Comparison of ENCODE assay signal across 8 cellular contexts in genomic region chr3:66938338-66938963, GRCh38. TPM values are rescaled to one million over a fixed set of nuclear protein-coding genes. Genes with fewer than 3 reads are reported as not detected.
DNase-seq lines count a peak whose midpoint lies in the region; ATAC-seq, FAIRE-seq and TF ChIP-seq lines count a peak whose summit lies in the region.

No MANE protein-coding gene starts in this region.

- H3K4me1 ChIP-seq in CD8-positive, alpha-beta T cell (ENCODE audit: insufficient read depth, low read length): no peaks in the 10 kb centered on the region
- no peaks in the 10 kb centered on the region for H3K4me1 ChIP-seq in pancreas

- POLR2A ChIA-PET in CD8-positive, alpha-beta T cell (lab: Charles Lee): no interaction called here
- POLR2A ChIA-PET in activated CD4-positive, alpha-beta memory T cell treated with anti-CD3 and anti-CD28 coated beads, Interleukin-2, amount 10 ng/mL, durations not matched to agents 7 days and 5 days (lab: Charles Lee): no interaction called here

- H3K27ac ChIP-seq in CD8-positive, alpha-beta T cell (ENCODE audit: low read depth, low read length): no peak overlapping the region
- H3K27ac ChIP-seq in pancreas: no peak overlapping the region

- no peaks in the 10 kb centered on the region for H3K9me3 ChIP-seq in CD8-positive, alpha-beta T cell (ENCODE audit: low read length)
- no peaks in the 10 kb centered on the region for H3K9me3 ChIP-seq in pancreas

- WGBS in pancreas, 2 donors: 8 to 10% methylated on average over 5 of the region's 5 CpGs

- no peak overlapping the region for H3K27ac Mint-ChIP-seq in CD8-positive, alpha-beta T cell
- no peak overlapping the region for H3K27ac Mint-ChIP-seq in activated CD4-positive, alpha-beta memory T cell treated with anti-CD3 and anti-CD28 coated beads, Interleukin-2, amount 10 ng/mL, durations not matched to agents 7 days and 5 days

- no peak overlapping the region for H3K4me3 ChIP-seq in CD8-positive, alpha-beta T cell (ENCODE audit: low read depth, low read length)
- no peak overlapping the region for H3K4me3 ChIP-seq in pancreas

- ATAC-seq in CD8-positive, alpha-beta T cell: no peak
- ATAC-seq in GM18517 (IDR thresholded peaks at IDR 0.05; ENCODE audit: unreplicated experiment): peak; percentile 87
- peak; percentile 80 for ATAC-seq in HG03159 (IDR thresholded peaks at IDR 0.05; ENCODE audit: unreplicated experiment)
- peak; percentile 64 to 94 (median 92) for ATAC-seq in pancreas
- ATAC-seq in HG03095 (IDR thresholded peaks at IDR 0.05; ENCODE audit: unreplicated experiment): no peak

- intact Hi-C loops in CD8-positive, alpha-beta T cell (cut with DNase I, micrococcal nuclease): loop anchor here (1.0 to 10.0 kb wide), 4 partner anchors 446 to 1955 kb away; no protein-coding TSS in a partner anchor
- intact Hi-C loops in pancreas (cut with DNase I): no loop called here

- H3K4me3 Mint-ChIP-seq in CD8-positive, alpha-beta T cell: no peak overlapping the region
- H3K4me3 Mint-ChIP-seq in activated CD4-positive, alpha-beta memory T cell treated with anti-CD3 and anti-CD28 coated beads, Interleukin-2, amount 10 ng/mL, durations not matched to agents 7 days and 5 days: no peak overlapping the region

- H3K9me3 Mint-ChIP-seq in CD8-positive, alpha-beta T cell: no peaks in the 10 kb centered on the region
- H3K9me3 Mint-ChIP-seq in activated CD4-positive, alpha-beta memory T cell treated with anti-CD3 and anti-CD28 coated beads, Interleukin-2, amount 10 ng/mL, durations not matched to agents 7 days and 5 days: no peaks in the 10 kb centered on the region

- H3K27me3 ChIP-seq in CD8-positive, alpha-beta T cell (ENCODE audit: insufficient read depth, low read length): no peaks in the 10 kb centered on the region
- no peaks in the 10 kb centered on the region for H3K27me3 ChIP-seq in pancreas

- DNase-seq in CD8-positive, alpha-beta T cell: peak in 4 of 7 experiments; percentile 1 to 17 (median 11)
- DNase-seq in NCI-H446 (lab: John Stamatoyannopoulos, UW) (peak; percentile 3 to 51), globus pallidus (ENCODE audit: low spot score) (peak; percentile 71), pancreas (peak in 2 of 6 donors; percentile 7 to 33)
- DNase-seq in activated CD4-positive, alpha-beta memory T cell treated with anti-CD3 and anti-CD28 coated beads, Interleukin-2, amount 10 ng/mL, durations not matched to agents 7 days and 5 days: peak; percentile 26

- H3K4me1 Mint-ChIP-seq in CD8-positive, alpha-beta T cell (ENCODE audit: low read depth): no peaks in the 10 kb centered on the region
- H3K4me1 Mint-ChIP-seq in activated CD4-positive, alpha-beta memory T cell treated with anti-CD3 and anti-CD28 coated beads, Interleukin-2, amount 10 ng/mL, durations not matched to agents 7 days and 5 days: no peaks in the 10 kb centered on the region

- FAIRE-seq in pancreas (lab: Jason Lieb, UNC): peak; percentile 20

- no peaks in the 10 kb centered on the region for H3K36me3 ChIP-seq in CD8-positive, alpha-beta T cell (ENCODE audit: insufficient read depth, low read length)
- no peaks in the 10 kb centered on the region for H3K36me3 ChIP-seq in pancreas

- peaks cover 29% of the 10 kb centered on the region for H3K27me3 Mint-ChIP-seq in CD8-positive, alpha-beta T cell (ENCODE audit: low read depth)
- H3K27me3 Mint-ChIP-seq in activated CD4-positive, alpha-beta memory T cell treated with anti-CD3 and anti-CD28 coated beads, Interleukin-2, amount 10 ng/mL, durations not matched to agents 7 days and 5 days: peaks cover 10% of the 10 kb centered on the region

- CTCF ChIA-PET in CD8-positive, alpha-beta T cell (lab: Charles Lee): interaction anchor here (1.2 to 2.4 kb wide), 12 partner anchors 8 to 1979 kb away, joined by 3 to 12 read pairs (median 6); no protein-coding TSS in a partner anchor
- CTCF ChIA-PET in activated CD4-positive, alpha-beta memory T cell treated with anti-CD3 and anti-CD28 coated beads, Interleukin-2, amount 10 ng/mL, durations not matched to agents 7 days and 5 days (lab: Charles Lee): interaction anchor here (1.0 to 2.4 kb wide), 7 partner anchors 9 to 166 kb away, joined by 3 to 14 read pairs (median 5); partner anchors contain the start of gene KBTBD8

- no peaks in the 10 kb centered on the region for H3K36me3 Mint-ChIP-seq in CD8-positive, alpha-beta T cell
- H3K36me3 Mint-ChIP-seq in activated CD4-positive, alpha-beta memory T cell treated with anti-CD3 and anti-CD28 coated beads, Interleukin-2, amount 10 ng/mL, durations not matched to agents 7 days and 5 days (ENCODE audit: low read depth): no peaks in the 10 kb centered on the region

- TF ChIP-seq CTCF in CD8-positive, alpha-beta T cell (IDR thresholded peaks at IDR 0.05): peak; percentile 34
- TF ChIP-seq CTCF in pancreas (IDR thresholded peaks at IDR 0.05): peak; percentile 33 to 64 (median 53)

RNA-seq across cellular contexts. Expression of gene KBTBD8, which starts 59.7 kb away (rescaled TPM):
- total RNA-seq in CD8-positive, alpha-beta T cell: 10 to 100 TPM in 1 of 2 experiments, 1 to 10 TPM in 1; 9.5 to 12.1 TPM
- 10 to 100 TPM; 14.8 to 16.0 TPM for total RNA-seq in activated CD4-positive, alpha-beta memory T cell treated with anti-CD3 and anti-CD28 coated beads, Interleukin-2, amount 10 ng/mL, durations not matched to agents 7 days and 5 days
- total RNA-seq in pancreas: 1 to 10 TPM in 2 of 6 donors, under 1 TPM in 4; 0.20 to 1.7 (median 0.80) TPM
- under 1 TPM; 0.23 to 0.33 TPM for polyA plus RNA-seq in pancreas

Comparison
In these comparisons a context has a peak if more than half of its experiments do, and no peak if none do; other contexts are left out.
1. ATAC-seq: peak in GM18517 (single experiment), HG03159 (single experiment) and pancreas (4 of 4); none in CD8-positive, alpha-beta T cell (single experiment) and HG03095 (single experiment).
2. intact Hi-C loops: an anchor here in CD8-positive, alpha-beta T cell (1.0 to 10.0 kb wide); none called in pancreas.